In the genomic region with DNA sequence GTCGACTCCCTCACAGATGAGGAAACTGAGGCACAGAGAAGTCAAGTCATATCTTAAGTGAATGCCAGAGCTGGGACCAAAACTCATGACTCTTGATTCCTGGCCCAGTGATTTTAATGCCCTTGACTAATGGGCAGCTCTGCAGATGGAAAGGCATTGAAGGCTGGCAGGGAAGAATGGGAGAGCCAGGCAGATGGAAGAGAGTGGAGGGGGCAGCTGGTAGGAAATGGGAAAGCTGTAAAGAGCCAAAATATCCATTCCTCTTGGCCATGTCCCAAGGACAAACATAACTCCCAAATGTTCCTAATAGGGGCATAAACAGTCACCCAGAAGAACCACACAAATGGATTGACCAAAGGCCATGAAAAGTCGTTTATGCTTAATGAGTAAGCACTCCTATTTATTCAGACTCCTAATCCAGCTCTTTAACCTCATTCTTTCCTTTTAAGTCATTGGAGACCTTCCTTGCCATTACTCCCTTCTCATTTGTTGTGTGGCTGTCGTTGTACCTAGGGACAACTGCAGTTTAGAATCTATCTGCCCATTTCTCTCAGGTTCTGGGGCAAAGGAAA, we compare ENCODE assay signal across 21 cellular contexts.
"Had no signal": no experiment of that assay in that cellular context is flagged by ENCODE, and none has a peak within 500 bp of the region (broad histone marks: within the 10 kb centered on the region; RNA-seq: fewer than 3 reads in every experiment).

No MANE protein-coding gene starts in this region.

- ATAC-seq: activated CD8-positive, alpha-beta T cell treated with anti-CD3 and anti-CD28 coated beads, Interleukin-2, amount 10 ng/mL, durations not matched to agents 7 days and 5 days; esophagus mucosa; left lobe of liver; mucosa of descending colon; naive thymus-derived CD8-positive, alpha-beta T cell had no signal

- DNase-seq: activated CD8-positive, alpha-beta memory T cell treated with anti-CD3 and anti-CD28 coated beads, Interleukin-2, amount 50 U/mL, for 48 hours; activated CD8-positive, alpha-beta T cell treated with anti-CD3 and anti-CD28 coated beads, Interleukin-2, amount 10 ng/mL, durations not matched to agents 7 days and 5 days; activated naive CD4-positive, alpha-beta T cell treated with Interleukin-2 at 50 U/mL for 16 hours; adrenal gland; brain microvascular endothelial cell; cerebellar nuclear complex; foreskin fibroblast; islet precursor cell; mammary epithelial cell; mucosa of descending colon; naive thymus-derived CD8-positive, alpha-beta T cell; nucleus accumbens; sigmoid colon; stimulated activated CD4-positive, alpha-beta T cell treated with anti-CD3 and anti-CD28 coated beads, Interleukin-2, amount 100 ng/mL, for 48 hours; T1000 had no signal

- H3K4me1 ChIP-seq: prostate gland, sigmoid colon had no signal

- H3K36me3 Mint-ChIP-seq: naive thymus-derived CD8-positive, alpha-beta T cell had no signal

- H3K27ac Mint-ChIP-seq: activated CD8-positive, alpha-beta T cell treated with anti-CD3 and anti-CD28 coated beads, Interleukin-2, amount 10 ng/mL, durations not matched to agents 7 days and 5 days; activated T-helper 1 cell treated with anti-CD3 and anti-CD28 coated beads, Interleukin-12 subunit alpha, Interleukin-12 subunit beta, Interleukin-2, Interleukin-4 antibody, amounts not matched to agents 30 ng/mL and 10 ng/mL and 1 ng/mL, durations not matched to agents 14 hours and 24 hours and 36 hours; naive thymus-derived CD8-positive, alpha-beta T cell; stimulated activated naive CD8-positive, alpha-beta T cell treated with anti-CD3 and anti-CD28 coated beads, Interleukin-15, Interleukin-2, amounts not matched to agents 100 ng/mL and 50 ng/mL, for 24 hours had no signal

- H3K4me3 Mint-ChIP-seq: activated CD8-positive, alpha-beta T cell treated with anti-CD3 and anti-CD28 coated beads, Interleukin-2, amount 10 ng/mL, durations not matched to agents 7 days and 5 days; activated T-helper 1 cell treated with anti-CD3 and anti-CD28 coated beads, Interleukin-12 subunit alpha, Interleukin-12 subunit beta, Interleukin-2, Interleukin-4 antibody, amounts not matched to agents 30 ng/mL and 10 ng/mL and 1 ng/mL, durations not matched to agents 14 hours and 24 hours and 36 hours; naive thymus-derived CD8-positive, alpha-beta T cell; stimulated activated naive CD8-positive, alpha-beta T cell treated with anti-CD3 and anti-CD28 coated beads, Interleukin-15, Interleukin-2, amounts not matched to agents 100 ng/mL and 50 ng/mL, for 24 hours had no signal

- H3K36me3 ChIP-seq: adrenal gland, brain microvascular endothelial cell, prostate gland, sigmoid colon had no signal

- H3K9me3 Mint-ChIP-seq: activated T-helper 1 cell treated with anti-CD3 and anti-CD28 coated beads, Interleukin-12 subunit alpha, Interleukin-12 subunit beta, Interleukin-2, Interleukin-4 antibody, amounts not matched to agents 30 ng/mL and 10 ng/mL and 1 ng/mL, durations not matched to agents 14 hours and 24 hours and 36 hours; naive thymus-derived CD8-positive, alpha-beta T cell; stimulated activated naive CD8-positive, alpha-beta T cell treated with anti-CD3 and anti-CD28 coated beads, Interleukin-15, Interleukin-2, amounts not matched to agents 100 ng/mL and 50 ng/mL, for 24 hours had no signal

- H3K27me3 ChIP-seq: adrenal gland, brain microvascular endothelial cell, dorsolateral prefrontal cortex, sigmoid colon had no signal

- H3K9me3 ChIP-seq: adrenal gland, mucosa of descending colon, prostate gland, sigmoid colon had no signal

- H3K27me3 Mint-ChIP-seq: stimulated activated naive CD8-positive, alpha-beta T cell treated with anti-CD3 and anti-CD28 coated beads, Interleukin-15, Interleukin-2, amounts not matched to agents 100 ng/mL and 50 ng/mL, for 24 hours had no signal

- H3K4me1 Mint-ChIP-seq: naive thymus-derived CD8-positive, alpha-beta T cell had no signal

- H3K4me3 ChIP-seq: adrenal gland, dorsolateral prefrontal cortex, mucosa of descending colon, prostate gland, sigmoid colon had no signal

- H3K27ac ChIP-seq: adrenal gland, brain microvascular endothelial cell, dorsolateral prefrontal cortex, prostate gland, sigmoid colon had no signal
